Comparison of ENCODE assay signal across 8 cellular contexts in genomic region chr21:14058995-14059627, GRCh38.
DNase-seq lines count a peak whose midpoint lies in the region; ATAC-seq, FAIRE-seq and TF ChIP-seq lines count a peak whose summit lies in the region.
"Not testable (repeated sequence)": the region's sequence is repeated elsewhere in the genome, so short reads cannot be mapped to it uniquely, and the experiment has no call there.

No MANE protein-coding gene starts in this region.

- not testable (repeated sequence) for H3K9ac ChIP-seq in DND-41 (ENCODE audit: low read depth, low read length); K562 (ENCODE audit: insufficient read depth in 1 of 2, low read depth in 2 of 2, low read length in 2 of 2)

- in situ Hi-C loops in K562 (cut with MboI), result not testable (repeated sequence)

- ATAC-seq in DND-41 (ENCODE audit: insufficient read depth, low read depth), result 0 out of 3 replicates have a peak, but pooled peaks have one; percentile 21
- ATAC-seq in RWPE2 (ENCODE audit: low read depth), result not testable (repeated sequence)
- ATAC-seq in K562, result peak; percentile 51
- peak; percentile 22 to 37 for ATAC-seq in right cardiac atrium
- peak; percentile 37 for ATAC-seq in mucosa of descending colon
- ATAC-seq in sciatic nerve, result peak; percentile 44
- ATAC-seq in upper lobe of right lung, result peak; percentile 22

- not testable (repeated sequence) for TF ChIP-seq CTCF in DND-41 (IDR thresholded peaks at IDR 0.05; ENCODE audit: borderline replicate concordance, extremely low read depth, low read length, poor library complexity, severe bottlenecking); RWPE2 (IDR thresholded peaks at IDR 0.05; ENCODE audit: poor library complexity, severe bottlenecking); K562 (IDR thresholded peaks at IDR 0.05 in 2 of 3, conservative IDR thresholded peaks at IDR 0.05 in 1 of 3; ENCODE audit: insufficient read depth in 2 of 3, low read depth in 1 of 3, low read length in 3 of 3); mucosa of descending colon (IDR thresholded peaks at IDR 0.05); upper lobe of right lung (IDR thresholded peaks at IDR 0.05)

- 95% methylated on average over 7 of the region's 12 CpGs for WGBS in K562 (ENCODE audit: insufficient coverage, low coverage, missing lambda C conversion rate)
- WGBS in esophagus, 2 donors, result 84 to 96% methylated on average over 12 of the region's 12 CpGs
- WGBS in right cardiac atrium, result 98% methylated on average over 12 of the region's 12 CpGs

- TF ChIP-seq RAD21 in K562 (CRISPR knock-in tag; conservative IDR thresholded peaks at IDR 0.05 in 1 of 2, IDR thresholded peaks at IDR 0.05 in 1 of 2), result not testable (repeated sequence)

- not testable (repeated sequence) for H2AFZ ChIP-seq in DND-41 (ENCODE audit: low read depth, low read length); K562 (ENCODE audit: low read depth, low read length)

- not testable (repeated sequence) for DNase-seq in DND-41; K562 (ENCODE audit: extremely low read depth in 1 of 4, low spot score in 3 of 4); sciatic nerve (ENCODE audit: low spot score); upper lobe of right lung
- DNase-seq in RWPE2 (ENCODE audit: low spot score) (peak; percentile 51), right cardiac atrium (peak in 2 of 3 donors; percentile 32), mucosa of descending colon (peak in 1 of 3 donors; percentile 38)

- CTCF ChIA-PET in K562 (lab: Yijun Ruan, JAX; ENCODE audit: low intra/inter-chr PET ratio), result not testable (repeated sequence)

- not testable (repeated sequence) for FAIRE-seq in K562 (lab: Jason Lieb, UNC)

- not testable (repeated sequence) for H3K9me3 ChIP-seq in DND-41 (ENCODE audit: insufficient read depth, low read length, severe bottlenecking); RWPE2 (ENCODE audit: severe bottlenecking); K562 (replicated peaks; ENCODE audit: control insufficient read depth, insufficient read depth, low read depth, low read length); esophagus (ENCODE audit: control insufficient read depth in 2 of 2, insufficient read depth in 1 of 2, low read depth in 1 of 2, low read length in 1 of 2); right cardiac atrium (ENCODE audit: control insufficient read depth, low read length); mucosa of descending colon; upper lobe of right lung

- H3K27me3 ChIP-seq in DND-41 (ENCODE audit: insufficient read depth, low read length, poor library complexity); RWPE2 (ENCODE audit: insufficient read depth, poor library complexity, severe bottlenecking); K562 (ENCODE audit: control insufficient read depth in 2 of 2, insufficient read depth in 2 of 2, low read length in 2 of 2); esophagus (ENCODE audit: control insufficient read depth in 1 of 2, insufficient read depth in 2 of 2, low read length in 2 of 2); right cardiac atrium (ENCODE audit: control insufficient read depth, insufficient read depth); upper lobe of right lung: not testable (repeated sequence)

- POLR2A ChIA-PET in K562 (lab: Yijun Ruan, JAX), result not testable (repeated sequence)

- TF ChIP-seq POLR2A in K562 (conservative IDR thresholded peaks at IDR 0.05), result not testable (repeated sequence)

- H3K79me2 ChIP-seq in DND-41 (ENCODE audit: insufficient read depth, low read length), result peaks cover 52% of the 10 kb centered on the region
- not testable (repeated sequence) for H3K79me2 ChIP-seq in K562 (ENCODE audit: control insufficient read depth, insufficient read depth, low read length)

- not testable (repeated sequence) for H3K4me3 ChIP-seq in DND-41 (ENCODE audit: low read depth in 1 of 2, low read length in 2 of 2); RWPE2 (ENCODE audit: severe bottlenecking); K562; esophagus (ENCODE audit: low read depth in 1 of 2, low read length in 2 of 2); right cardiac atrium (ENCODE audit: low read length); mucosa of descending colon; upper lobe of right lung

- H3K4me2 ChIP-seq in DND-41 (ENCODE audit: insufficient read depth, low read length); K562 (ENCODE audit: insufficient read depth, low read length): not testable (repeated sequence)

- intact Hi-C loops in K562 (cut with micrococcal nuclease); right cardiac atrium (cut with DNase I); mucosa of descending colon (cut with DNase I, micrococcal nuclease); sciatic nerve (cut with DNase I); upper lobe of right lung (cut with DNase I): not testable (repeated sequence)

- BruUV-seq in K562 (replicated peaks; lab: Mats Ljungman, UMichigan), result not testable (repeated sequence)

- H4K20me1 ChIP-seq in DND-41 (ENCODE audit: insufficient read depth, low read length), result peaks cover 46% of the 10 kb centered on the region
- not testable (repeated sequence) for H4K20me1 ChIP-seq in K562 (replicated peaks; ENCODE audit: control insufficient read depth, insufficient read depth, low read length)

- not testable (repeated sequence) for TF ChIP-seq EP300 in K562 (IDR thresholded peaks at IDR 0.05; ENCODE audit: low read length)

- not testable (repeated sequence) for H3K9me1 ChIP-seq in K562 (ENCODE audit: control insufficient read depth, insufficient read depth, low read length)

- H3K4me1 ChIP-seq in DND-41 (ENCODE audit: insufficient read depth, low read length); RWPE2 (ENCODE audit: insufficient read depth, poor library complexity, severe bottlenecking); K562 (replicated peaks in 1 of 2; ENCODE audit: control insufficient read depth in 2 of 2, insufficient read depth in 2 of 2, low read length in 2 of 2); right cardiac atrium (ENCODE audit: control insufficient read depth, insufficient read depth, low read length); mucosa of descending colon (ENCODE audit: low read depth); upper lobe of right lung: not testable (repeated sequence)
- peaks cover 0 to 34% of the 10 kb centered on the region in 2 donors for H3K4me1 ChIP-seq in esophagus (ENCODE audit: control insufficient read depth in 2 of 2, insufficient read depth in 2 of 2, low read length in 1 of 2)

- H3K36me3 ChIP-seq in DND-41 (ENCODE audit: insufficient read depth, low read length); RWPE2 (ENCODE audit: low read depth); K562 (ENCODE audit: control insufficient read depth, insufficient read depth, low read length); esophagus (ENCODE audit: control insufficient read depth in 2 of 2, insufficient read depth in 2 of 2, low read length in 1 of 2); mucosa of descending colon (ENCODE audit: low read depth); upper lobe of right lung: not testable (repeated sequence)

- not testable (repeated sequence) for H3K27ac ChIP-seq in DND-41 (ENCODE audit: low read length); RWPE2 (ENCODE audit: poor library complexity, severe bottlenecking); K562 (ENCODE audit: extremely low read depth, low read depth, low read length); right cardiac atrium (ENCODE audit: low read length); upper lobe of right lung
- H3K27ac ChIP-seq in esophagus (ENCODE audit: low read depth in 2 of 2, low read length in 1 of 2), result peak overlapping the region; percentile 8 to 83

TF ChIP-seq in K562, 482 proteins besides CTCF, POLR2A, EP300 and RAD21:
- 0 out of 2 replicates have a peak, but pooled peaks have one; percentile 1 for TF ChIP-seq POLR2G (IDR thresholded peaks at IDR 0.05; ENCODE audit: low read depth, low read length)
